In the genomic region with DNA sequence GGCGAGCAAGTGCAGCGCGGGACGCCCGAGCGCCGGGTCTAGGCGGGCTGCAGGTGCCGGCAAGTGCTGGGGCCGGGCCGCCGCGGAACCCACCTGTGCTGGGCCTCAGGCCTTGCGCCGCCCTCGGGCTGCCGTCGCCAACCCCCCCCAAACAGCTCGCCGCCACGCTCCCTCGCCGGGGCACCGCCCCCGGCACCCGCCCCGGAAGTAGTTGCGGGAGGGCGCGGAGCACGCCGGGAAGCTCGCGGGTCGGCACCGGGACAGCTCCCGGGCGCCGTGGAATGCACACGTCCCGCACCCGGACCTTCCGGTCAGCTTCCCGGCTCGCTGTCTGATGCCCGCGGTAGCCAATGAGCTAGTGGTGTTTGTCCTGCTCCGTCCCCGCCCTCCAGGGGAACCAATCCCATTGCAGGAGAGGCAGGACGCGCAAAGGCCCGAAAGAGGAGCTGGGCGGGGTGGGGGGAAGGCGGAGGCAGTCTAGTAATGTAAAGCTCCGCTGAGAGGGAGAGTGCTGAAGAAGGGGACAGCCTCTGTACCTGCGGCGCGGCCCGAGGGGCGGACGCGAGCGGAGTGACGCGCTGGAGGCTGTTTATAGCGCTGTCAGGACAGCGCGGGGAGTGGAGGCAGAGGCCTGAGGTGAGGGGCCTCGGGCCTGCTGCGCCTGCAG, we compare ENCODE assay signal across 8 cellular contexts. TPM values are rescaled to one million over a fixed set of nuclear protein-coding genes. Genes with fewer than 3 reads are reported as not detected.
DNase-seq lines count a peak whose midpoint lies in the region; ATAC-seq and TF ChIP-seq lines count a peak whose summit lies in the region.

A gene with protein sequence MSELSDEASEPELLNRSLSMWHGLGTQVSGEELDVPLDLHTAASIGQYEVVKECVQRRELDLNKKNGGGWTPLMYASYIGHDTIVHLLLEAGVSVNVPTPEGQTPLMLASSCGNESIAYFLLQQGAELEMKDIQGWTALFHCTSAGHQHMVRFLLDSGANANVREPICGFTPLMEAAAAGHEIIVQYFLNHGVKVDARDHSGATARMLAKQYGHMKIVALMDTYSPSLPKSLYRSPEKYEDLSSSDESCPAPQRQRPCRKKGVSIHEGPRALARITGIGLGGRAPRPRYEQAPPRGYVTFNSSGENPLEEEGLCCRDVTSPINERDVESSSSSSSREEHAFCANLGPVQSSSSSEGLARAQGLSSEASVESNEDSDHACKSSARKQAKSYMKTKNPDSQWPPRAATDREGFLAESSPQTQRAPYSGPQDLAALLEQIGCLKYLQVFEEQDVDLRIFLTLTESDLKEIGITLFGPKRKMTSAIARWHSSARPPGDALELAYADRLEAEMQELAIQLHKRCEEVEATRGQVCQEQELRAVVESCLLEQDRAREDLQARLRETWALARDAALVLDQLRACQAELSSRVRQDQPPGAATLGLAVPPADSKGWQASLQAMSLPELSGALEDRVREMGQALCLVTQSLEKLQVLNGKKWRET (minus strand): TSS at position 209 of the 667 bp plus-strand sequence. CDS start 4,122 bp downstream, outside the sequence.
A gene (plus strand): TSS at position 475 of the 667 bp plus-strand sequence. CDS start 1,978 bp downstream, outside the sequence.

- peak within 1 kb of the TSS; percentile 98 for H3K27ac Mint-ChIP-seq in GM23338
- peak within 1 kb of the TSS; percentile 99 for H3K27ac Mint-ChIP-seq in nephron progenitor cell
- peak within 1 kb of the TSS; percentile 88 for H3K27ac Mint-ChIP-seq in stimulated activated naive CD8-positive, alpha-beta T cell treated with anti-CD3 and anti-CD28 coated beads, Interleukin-15, Interleukin-2, amounts not matched to agents 100 ng/mL and 50 ng/mL, for 24 hours

- H3K4me2 ChIP-seq in GM23338: peak within 1 kb of the TSS; percentile 100

- TF ChIP-seq CTCF in GM23338 (conservative IDR thresholded peaks at IDR 0.05; ENCODE audit: low read depth in 2 of 2) (no peak), RWPE2 (IDR thresholded peaks at IDR 0.05; ENCODE audit: poor library complexity, severe bottlenecking) (no peak), nephron progenitor cell (IDR thresholded peaks at IDR 0.05) (no peak)

- H3K4me1 Mint-ChIP-seq in GM23338: peaks cover 8% of the 10 kb centered on the region; the same call in 2 of the 3 replicates
- H3K4me1 Mint-ChIP-seq in nephron progenitor cell: peaks cover 38% of the 10 kb centered on the region
- H3K4me1 Mint-ChIP-seq in stimulated activated naive CD8-positive, alpha-beta T cell treated with anti-CD3 and anti-CD28 coated beads, Interleukin-15, Interleukin-2, amounts not matched to agents 100 ng/mL and 50 ng/mL, for 24 hours (ENCODE audit: low read depth): peaks cover 18% of the 10 kb centered on the region

- peak within 1 kb of the TSS; percentile 95 for H3K27ac ChIP-seq in GM23338 (ENCODE audit: low read depth)
- H3K27ac ChIP-seq in RWPE2 (ENCODE audit: poor library complexity, severe bottlenecking): peak within 1 kb of the TSS; percentile 50

- H3K27me3 ChIP-seq in GM23338 (ENCODE audit: insufficient read depth) (no peaks in the 10 kb centered on the region), RWPE2 (ENCODE audit: insufficient read depth, poor library complexity, severe bottlenecking) (no peaks in the 10 kb centered on the region)

- peak within 1 kb of the TSS; percentile 92 for H3K4me3 Mint-ChIP-seq in GM23338
- peak within 1 kb of the TSS; percentile 94 for H3K4me3 Mint-ChIP-seq in nephron progenitor cell
- peak within 1 kb of the TSS; percentile 89 for H3K4me3 Mint-ChIP-seq in stimulated activated naive CD8-positive, alpha-beta T cell treated with anti-CD3 and anti-CD28 coated beads, Interleukin-15, Interleukin-2, amounts not matched to agents 100 ng/mL and 50 ng/mL, for 24 hours

- H3K4me1 ChIP-seq in GM23338 (ENCODE audit: insufficient read depth): peaks cover 10% of the 10 kb centered on the region; the same call in 1 of the 2 replicates
- no peaks in the 10 kb centered on the region for H3K4me1 ChIP-seq in RWPE2 (ENCODE audit: insufficient read depth, poor library complexity, severe bottlenecking)

- peaks cover 5% of the 10 kb centered on the region for H3K36me3 ChIP-seq in GM23338 (ENCODE audit: insufficient read depth)
- H3K36me3 ChIP-seq in RWPE2 (ENCODE audit: low read depth): peaks cover 27% of the 10 kb centered on the region

- peaks cover 13% of the 10 kb centered on the region for H3K36me3 Mint-ChIP-seq in GM23338 (ENCODE audit: low read depth)
- peaks cover 13% of the 10 kb centered on the region for H3K36me3 Mint-ChIP-seq in nephron progenitor cell (ENCODE audit: low read depth)
- H3K36me3 Mint-ChIP-seq in stimulated activated naive CD8-positive, alpha-beta T cell treated with anti-CD3 and anti-CD28 coated beads, Interleukin-15, Interleukin-2, amounts not matched to agents 100 ng/mL and 50 ng/mL, for 24 hours (ENCODE audit: low read depth): peaks cover 5% of the 10 kb centered on the region

- no peaks in the 10 kb centered on the region for H3K9me3 Mint-ChIP-seq in GM23338
- H3K9me3 Mint-ChIP-seq in nephron progenitor cell: no peaks in the 10 kb centered on the region
- no peaks in the 10 kb centered on the region for H3K9me3 Mint-ChIP-seq in stimulated activated naive CD8-positive, alpha-beta T cell treated with anti-CD3 and anti-CD28 coated beads, Interleukin-15, Interleukin-2, amounts not matched to agents 100 ng/mL and 50 ng/mL, for 24 hours

- H3F3A ChIP-seq in GM23338 (replicated peaks; ENCODE audit: low read depth): peaks cover 26% of the 10 kb centered on the region

- peaks cover 16% of the 10 kb centered on the region for H3K27me3 Mint-ChIP-seq in GM23338 (ENCODE audit: insufficient read depth, low read depth, poor library complexity)
- H3K27me3 Mint-ChIP-seq in nephron progenitor cell (ENCODE audit: low read depth, poor library complexity): peaks cover 13% of the 10 kb centered on the region
- no peaks in the 10 kb centered on the region for H3K27me3 Mint-ChIP-seq in stimulated activated naive CD8-positive, alpha-beta T cell treated with anti-CD3 and anti-CD28 coated beads, Interleukin-15, Interleukin-2, amounts not matched to agents 100 ng/mL and 50 ng/mL, for 24 hours

- H4K20me1 ChIP-seq in GM23338 (replicated peaks; ENCODE audit: insufficient read depth): peaks cover 3% of the 10 kb centered on the region

- no peaks in the 10 kb centered on the region for H3K9me2 ChIP-seq in GM23338 (ENCODE audit: insufficient read depth)

- DNase-seq in EL: peak; percentile 98
- peak; percentile 99 for DNase-seq in GM23338 (ENCODE audit: low spot score)
- peak; percentile 40 to 47 for DNase-seq in Kasumi-1 (lab: John Stamatoyannopoulos, UW)
- DNase-seq in RWPE2 (ENCODE audit: low spot score): peak; percentile 98
- DNase-seq in activated effector memory CD4-positive, alpha-beta T cell treated with Interleukin-2 at 50 U/mL for 16 hours: peak; percentile 74
- DNase-seq in fibroblast of the conjunctiva (ENCODE audit: low read depth): peak; percentile 95
- peak; percentile 93 for DNase-seq in nephron progenitor cell

- ATAC-seq in GM23338: peak; percentile 93
- peak; percentile 97 for ATAC-seq in RWPE2 (ENCODE audit: low read depth)

- H3K79me2 ChIP-seq in GM23338 (replicated peaks; ENCODE audit: insufficient read depth): peaks cover 41% of the 10 kb centered on the region

- peak within 1 kb of the TSS; percentile 100 for H2AFZ ChIP-seq in GM23338

- peak within 1 kb of the TSS; percentile 98 for H3K4me3 ChIP-seq in GM23338
- peak within 1 kb of the TSS; percentile 66 for H3K4me3 ChIP-seq in RWPE2 (ENCODE audit: severe bottlenecking)

- H3K9me3 ChIP-seq in RWPE2 (ENCODE audit: severe bottlenecking): no peaks in the 10 kb centered on the region

TF ChIP-seq in GM23338, 12 proteins besides CTCF, POLR2A, EP300 and RAD21:
- TF ChIP-seq, protein P1, sequence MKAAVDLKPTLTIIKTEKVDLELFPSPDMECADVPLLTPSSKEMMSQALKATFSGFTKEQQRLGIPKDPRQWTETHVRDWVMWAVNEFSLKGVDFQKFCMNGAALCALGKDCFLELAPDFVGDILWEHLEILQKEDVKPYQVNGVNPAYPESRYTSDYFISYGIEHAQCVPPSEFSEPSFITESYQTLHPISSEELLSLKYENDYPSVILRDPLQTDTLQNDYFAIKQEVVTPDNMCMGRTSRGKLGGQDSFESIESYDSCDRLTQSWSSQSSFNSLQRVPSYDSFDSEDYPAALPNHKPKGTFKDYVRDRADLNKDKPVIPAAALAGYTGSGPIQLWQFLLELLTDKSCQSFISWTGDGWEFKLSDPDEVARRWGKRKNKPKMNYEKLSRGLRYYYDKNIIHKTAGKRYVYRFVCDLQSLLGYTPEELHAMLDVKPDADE (IDR thresholded peaks at IDR 0.05): peak; percentile 85
- TF ChIP-seq POLR2AphosphoS5 (IDR thresholded peaks at IDR 0.05; ENCODE audit: low read depth): peak; percentile 62
- no peak for TF ChIP-seq EZH2phosphoT487 (IDR thresholded peaks at IDR 0.05; ENCODE audit: unreplicated experiment)
- peak; percentile 74 for TF ChIP-seq CREB1 (CRISPR knock-in tag; IDR thresholded peaks at IDR 0.05; ENCODE audit: low read depth)
- TF ChIP-seq, protein P2, sequence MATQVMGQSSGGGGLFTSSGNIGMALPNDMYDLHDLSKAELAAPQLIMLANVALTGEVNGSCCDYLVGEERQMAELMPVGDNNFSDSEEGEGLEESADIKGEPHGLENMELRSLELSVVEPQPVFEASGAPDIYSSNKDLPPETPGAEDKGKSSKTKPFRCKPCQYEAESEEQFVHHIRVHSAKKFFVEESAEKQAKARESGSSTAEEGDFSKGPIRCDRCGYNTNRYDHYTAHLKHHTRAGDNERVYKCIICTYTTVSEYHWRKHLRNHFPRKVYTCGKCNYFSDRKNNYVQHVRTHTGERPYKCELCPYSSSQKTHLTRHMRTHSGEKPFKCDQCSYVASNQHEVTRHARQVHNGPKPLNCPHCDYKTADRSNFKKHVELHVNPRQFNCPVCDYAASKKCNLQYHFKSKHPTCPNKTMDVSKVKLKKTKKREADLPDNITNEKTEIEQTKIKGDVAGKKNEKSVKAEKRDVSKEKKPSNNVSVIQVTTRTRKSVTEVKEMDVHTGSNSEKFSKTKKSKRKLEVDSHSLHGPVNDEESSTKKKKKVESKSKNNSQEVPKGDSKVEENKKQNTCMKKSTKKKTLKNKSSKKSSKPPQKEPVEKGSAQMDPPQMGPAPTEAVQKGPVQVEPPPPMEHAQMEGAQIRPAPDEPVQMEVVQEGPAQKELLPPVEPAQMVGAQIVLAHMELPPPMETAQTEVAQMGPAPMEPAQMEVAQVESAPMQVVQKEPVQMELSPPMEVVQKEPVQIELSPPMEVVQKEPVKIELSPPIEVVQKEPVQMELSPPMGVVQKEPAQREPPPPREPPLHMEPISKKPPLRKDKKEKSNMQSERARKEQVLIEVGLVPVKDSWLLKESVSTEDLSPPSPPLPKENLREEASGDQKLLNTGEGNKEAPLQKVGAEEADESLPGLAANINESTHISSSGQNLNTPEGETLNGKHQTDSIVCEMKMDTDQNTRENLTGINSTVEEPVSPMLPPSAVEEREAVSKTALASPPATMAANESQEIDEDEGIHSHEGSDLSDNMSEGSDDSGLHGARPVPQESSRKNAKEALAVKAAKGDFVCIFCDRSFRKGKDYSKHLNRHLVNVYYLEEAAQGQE (IDR thresholded peaks at IDR 0.05; ENCODE audit: unreplicated experiment): peak; percentile 20

RNA-seq across cellular contexts. Expression of the first gene that starts in this region (rescaled TPM):
- total RNA-seq in GM23338 (2014; rRNA removed; shearing (Covaris generic)): 19.1 and 24.9 TPM in 2 replicates
- 17.9 and 22.5 TPM in 2 replicates for polyA plus RNA-seq in GM23338 (2016; fragmentation: Nextera tagmentation; extraction: Ambion mirVana)

RNA-seq across cellular contexts. Expression of the second gene that starts in this region (rescaled TPM):
- 1.3 TPM in 1 of 2 replicates, not detected in the other for total RNA-seq in GM23338 (2014; rRNA removed; shearing (Covaris generic))
- polyA plus RNA-seq in GM23338 (2016; fragmentation: Nextera tagmentation; extraction: Ambion mirVana): 0.34 TPM in 1 of 2 replicates, not detected in the other

Comparison
In these comparisons a context has a peak if more than half of its experiments do, and no peak if none do; other contexts are left out.
1. Peak in every context shown above with its lines: DNase-seq, ATAC-seq, H3K4me3 ChIP-seq and H3K27ac ChIP-seq.
2. DNase-seq: peak in every context shown above with its lines; median percentile 99 in GM23338; 98 in EL; 98 in RWPE2; 95 in fibroblast of the conjunctiva; 93 in nephron progenitor cell; 74 in activated effector memory CD4-positive, alpha-beta T cell treated with Interleukin-2 at 50 U/mL for 16 hours; 44 in Kasumi-1.